Comparison of ENCODE assay signal across 18 cellular contexts in genomic region chr13:112955956-112956355, GRCh38. TPM values are rescaled to one million over a fixed set of nuclear protein-coding genes. Genes with fewer than 3 reads are reported as not detected.
DNase-seq lines count a peak whose midpoint lies in the region; ATAC-seq and TF ChIP-seq lines count a peak whose summit lies in the region.
"Had no signal": no experiment of that assay in that cellular context is flagged by ENCODE, and none has a peak within 500 bp of the region (broad histone marks: within the 10 kb centered on the region; RNA-seq: fewer than 3 reads in every experiment).

No MANE protein-coding gene starts in this region.

- H3K4me1 ChIP-seq in GM23338 (ENCODE audit: insufficient read depth): peaks cover 16% of the 10 kb centered on the region; the same call in 1 of the 2 replicates

- H3K4me3 Mint-ChIP-seq in GM23338: no peak overlapping the region
- H3K4me3 Mint-ChIP-seq in glutamatergic neuron (ENCODE audit: unreplicated experiment): peak overlapping the region; percentile 0
- H3K4me3 Mint-ChIP-seq in neural crest cell: peak overlapping the region; percentile 29
- H3K4me3 Mint-ChIP-seq: B cell; CD8-positive, alpha-beta T cell had no signal

- H3K27ac Mint-ChIP-seq in GM23338 (no peak overlapping the region), glutamatergic neuron (ENCODE audit: unreplicated experiment) (no peak overlapping the region), neural crest cell (ENCODE audit: unreplicated experiment) (no peak overlapping the region)
- H3K27ac Mint-ChIP-seq: B cell; CD8-positive, alpha-beta T cell had no signal

- H3K27me3 ChIP-seq in GM23338 (ENCODE audit: insufficient read depth): no peaks in the 10 kb centered on the region

- H3K27ac ChIP-seq in GM23338 (ENCODE audit: low read depth): no peak overlapping the region
- H3K27ac ChIP-seq: BLaER1 treated with 17β-estradiol and CSF1 and Interleukin-3, amounts not matched to agents 10 nM and 100 nM; HL-60 had no signal

- CTCF ChIA-PET in GM10248 (lab: Yijun Ruan, JAX): interaction anchor here (1.4 kb wide), 1 partner anchor 73 kb away, joined by 4 read pairs; no protein-coding TSS in a partner anchor

- H3K36me3 Mint-ChIP-seq in GM23338 (ENCODE audit: low read depth) (no peaks in the 10 kb centered on the region), glutamatergic neuron (ENCODE audit: unreplicated experiment) (no peaks in the 10 kb centered on the region), neural crest cell (ENCODE audit: low read depth) (no peaks in the 10 kb centered on the region)
- H3K36me3 Mint-ChIP-seq: CD8-positive, alpha-beta T cell had no signal

- no peak for DNase-seq in GM23338 (ENCODE audit: low spot score)
- no peak for DNase-seq in glutamatergic neuron
- no peak for DNase-seq in neural crest cell (ENCODE audit: low read depth, low spot score)
- DNase-seq in sciatic nerve (ENCODE audit: low spot score): peak; percentile 33
- no peak for DNase-seq in GM10248 (ENCODE audit: extremely low spot score)
- no peak for DNase-seq in pons (ENCODE audit: low spot score)
- DNase-seq in NCI-H1694 (lab: John Stamatoyannopoulos, UW): no peak
- DNase-seq in NCI-H187 (lab: John Stamatoyannopoulos, UW): no peak
- DNase-seq: 8988T; Calu3; CD8-positive, alpha-beta T cell; DMS79 treated with DMSO at 0.1 percent for 48 hours; GF-D8; HCEC 1CT had no signal

- peaks cover 5% of the 10 kb centered on the region; the same call in 1 of the 2 replicates for H4K20me1 ChIP-seq in GM23338 (replicated peaks; ENCODE audit: insufficient read depth)

- H3K4me1 Mint-ChIP-seq in GM23338 (peaks cover 39% of the 10 kb centered on the region), glutamatergic neuron (ENCODE audit: low read depth, unreplicated experiment) (peaks cover 27% of the 10 kb centered on the region), neural crest cell (peaks cover 63% of the 10 kb centered on the region)
- H3K4me1 Mint-ChIP-seq: B cell had no signal

- H2AFZ ChIP-seq in GM23338: no peak overlapping the region

- H3K27me3 Mint-ChIP-seq in GM23338 (ENCODE audit: insufficient read depth, low read depth, poor library complexity) (peaks cover 18% of the 10 kb centered on the region), glutamatergic neuron (ENCODE audit: unreplicated experiment) (peaks cover 3% of the 10 kb centered on the region), neural crest cell (ENCODE audit: low read depth) (peaks cover 13% of the 10 kb centered on the region)

- no peaks in the 10 kb centered on the region for H3K79me2 ChIP-seq in GM23338 (replicated peaks; ENCODE audit: insufficient read depth)

- no peak for TF ChIP-seq CTCF in GM23338 (conservative IDR thresholded peaks at IDR 0.05; ENCODE audit: low read depth in 2 of 2)
- TF ChIP-seq CTCF in glutamatergic neuron (IDR thresholded peaks at IDR 0.05; ENCODE audit: partially characterized antibody, unreplicated experiment): no peak
- TF ChIP-seq CTCF in neural crest cell (conservative IDR thresholded peaks at IDR 0.05): no peak
- no peak for TF ChIP-seq CTCF in GM10248 (IDR thresholded peaks at IDR 0.05; ENCODE audit: control extremely low read depth, extremely low read depth, low read depth, missing control alignments)

- no peaks in the 10 kb centered on the region for H3F3A ChIP-seq in GM23338 (replicated peaks; ENCODE audit: low read depth)

- H3K4me3 ChIP-seq in GM23338: no peak overlapping the region
- H3K4me3 ChIP-seq: BLaER1 treated with 17β-estradiol and CSF1 and Interleukin-3, amounts not matched to agents 10 nM and 100 nM; GM12878 had no signal

- no peaks in the 10 kb centered on the region for H3K36me3 ChIP-seq in GM23338 (ENCODE audit: insufficient read depth)
- H3K36me3 ChIP-seq: BLaER1 treated with 17β-estradiol and CSF1 and Interleukin-3, amounts not matched to agents 10 nM and 100 nM had no signal

- POLR2A ChIA-PET in GM10248 (lab: Yijun Ruan, JAX): no interaction called here

- H3K9me3 Mint-ChIP-seq in GM23338: no peaks in the 10 kb centered on the region
- peaks cover 4% of the 10 kb centered on the region for H3K9me3 Mint-ChIP-seq in glutamatergic neuron (ENCODE audit: unreplicated experiment)
- H3K9me3 Mint-ChIP-seq in neural crest cell: no peaks in the 10 kb centered on the region
- H3K9me3 Mint-ChIP-seq: CD8-positive, alpha-beta T cell had no signal

- no peak overlapping the region for H3K4me2 ChIP-seq in GM23338
- H3K4me2 ChIP-seq: BLaER1 treated with 17β-estradiol and CSF1 and Interleukin-3, amounts not matched to agents 10 nM and 100 nM had no signal

- H3K9me2 ChIP-seq in GM23338 (ENCODE audit: insufficient read depth): no peaks in the 10 kb centered on the region

- intact Hi-C loops in sciatic nerve (cut with DNase I): no loop called here

- ATAC-seq in GM23338 (0 out of 3 replicates have a peak, but pooled peaks have one; percentile 8), sciatic nerve (no peak)
- ATAC-seq: CD8-positive, alpha-beta T cell; GM12878 had no signal

TF ChIP-seq in GM23338, 12 proteins besides CTCF, POLR2A, EP300 and RAD21 (continues in another document):
- no peak for TF ChIP-seq CREB1 (CRISPR knock-in tag; IDR thresholded peaks at IDR 0.05; ENCODE audit: low read depth)
- TF ChIP-seq EZH2phosphoT487 (IDR thresholded peaks at IDR 0.05; ENCODE audit: unreplicated experiment): no peak
- no peak for TF ChIP-seq ZNF462 (CRISPR knock-in tag; IDR thresholded peaks at IDR 0.05)
- no peak for TF ChIP-seq ZNF331 (CRISPR knock-in tag; IDR thresholded peaks at IDR 0.05; ENCODE audit: low read depth)
- TF ChIP-seq EZH2 (IDR thresholded peaks at IDR 0.05; ENCODE audit: low read depth, unreplicated experiment): no peak
- no peak for TF ChIP-seq NANOG (IDR thresholded peaks at IDR 0.05; ENCODE audit: borderline replicate concordance)
- no peak for TF ChIP-seq POLR2AphosphoS5 (IDR thresholded peaks at IDR 0.05; ENCODE audit: low read depth)
- TF ChIP-seq STAT1 (IDR thresholded peaks at IDR 0.05; ENCODE audit: unreplicated experiment): no peak
- no peak for TF ChIP-seq JUNB (IDR thresholded peaks at IDR 0.05; ENCODE audit: unreplicated experiment)

RNA-seq across cellular contexts. Expression of gene MCF2L, which starts 13.1 kb away (rescaled TPM):
- 22.9 and 25.6 TPM in 2 replicates for total RNA-seq in GM23338 (2014; rRNA removed; shearing (Covaris generic))
- 4.8 and 7.4 TPM in 2 replicates for polyA plus RNA-seq in GM23338 (2016; fragmentation: Nextera tagmentation; extraction: Ambion mirVana)
- total RNA-seq in glutamatergic neuron (ENCODE audit: unreplicated experiment) (83.0 TPM), neural crest cell (59.9 and 62.5 TPM in 2 replicates), sciatic nerve (64.1 TPM)
